1 cellular context compared by ENCODE assay signal in the genomic region with DNA sequence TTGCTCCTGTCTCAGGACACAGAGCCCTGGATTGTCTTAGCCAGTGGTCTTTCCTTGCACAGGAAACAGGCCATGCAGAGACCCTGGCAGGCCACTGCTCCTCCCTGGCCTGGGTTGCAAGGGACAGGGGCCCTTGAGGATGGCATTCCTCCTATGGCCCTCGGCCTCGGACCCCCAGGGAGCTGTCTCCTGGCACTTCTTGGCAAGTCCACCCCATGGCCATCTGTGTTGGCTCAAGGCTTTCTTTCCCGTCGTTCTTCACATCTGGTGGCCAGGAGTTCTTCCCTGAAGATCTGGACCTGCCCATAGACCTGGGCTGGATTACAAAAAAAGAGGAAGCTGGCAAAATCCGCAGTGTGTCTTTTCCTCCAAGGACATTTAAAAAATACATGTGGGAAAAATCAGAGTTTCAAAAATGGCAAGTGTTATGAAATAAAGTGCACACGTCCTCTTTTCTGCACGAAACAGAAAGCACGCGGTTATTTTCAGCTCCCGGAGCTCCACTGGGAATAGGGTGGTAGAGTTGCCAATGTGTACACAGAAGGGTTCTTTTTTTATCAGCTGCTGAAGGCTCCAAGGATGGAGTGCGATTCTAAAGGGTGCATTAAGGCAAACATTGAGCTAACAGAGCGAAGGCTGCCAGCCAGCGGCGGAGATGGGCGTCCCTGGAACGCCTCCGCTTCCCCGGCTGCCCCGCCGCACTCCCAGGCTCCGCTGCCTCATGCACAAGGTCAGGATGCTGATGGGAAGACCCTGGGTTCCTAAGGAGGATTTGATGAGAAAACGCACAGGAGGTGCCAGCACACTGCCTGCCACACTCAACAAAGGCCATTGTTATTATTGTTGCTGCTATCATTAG.
TF ChIP-seq lines count a peak whose summit lies in the region.

No MANE protein-coding gene starts in this region.

TF ChIP-seq in IMR-90, 13 proteins besides CTCF, POLR2A, EP300 and RAD21 (continued from another document):
- TF ChIP-seq ELK1 (IDR thresholded peaks at IDR 0.05; ENCODE audit: borderline replicate concordance, low read depth, low read length) (no peak), MXI1 (IDR thresholded peaks at IDR 0.05; ENCODE audit: borderline replicate concordance, low read depth, low read length) (no peak), CEBPB (IDR thresholded peaks at IDR 0.05; ENCODE audit: low read depth, low read length) (no peak), MAFK (IDR thresholded peaks at IDR 0.05; ENCODE audit: low read depth, low read length) (no peak), RCOR1 (IDR thresholded peaks at IDR 0.05; ENCODE audit: insufficient replicate concordance, low read length) (no peak), SMC3 (IDR thresholded peaks at IDR 0.05; ENCODE audit: low read depth, low read length) (no peak)
